In the genomic region with DNA sequence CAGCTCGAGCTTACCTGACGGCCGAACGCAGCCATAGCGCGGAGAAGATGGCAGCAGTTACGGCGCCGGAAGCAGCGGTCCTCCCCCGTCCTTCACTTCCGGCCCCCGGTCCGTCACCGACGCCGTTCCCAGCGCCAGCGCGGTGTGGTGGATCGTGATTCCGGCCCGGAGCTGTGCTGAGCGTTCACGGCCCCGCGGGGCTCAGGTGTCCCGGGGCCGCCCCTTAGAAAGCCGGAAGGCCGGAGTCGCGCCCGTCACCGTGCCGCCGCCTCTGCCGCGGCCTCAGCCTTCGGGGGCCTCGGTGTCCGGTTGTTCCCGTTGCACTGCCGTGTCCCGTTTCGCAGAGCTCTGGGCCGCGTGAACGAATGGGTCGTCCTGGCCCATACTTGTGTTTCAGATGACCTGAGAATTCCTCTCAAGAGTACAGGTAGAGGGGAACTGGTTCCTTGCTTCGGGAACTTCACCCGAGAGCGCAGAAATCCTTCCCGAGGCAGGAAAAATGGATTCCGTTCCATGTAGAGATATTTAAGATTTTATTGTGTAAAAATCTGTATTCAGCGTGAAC, we compare ENCODE assay signal across 8 cellular contexts. TPM values are rescaled to one million over a fixed set of nuclear protein-coding genes. Genes with fewer than 3 reads are reported as not detected.
DNase-seq lines count a peak whose midpoint lies in the region; ATAC-seq and TF ChIP-seq lines count a peak whose summit lies in the region.

A gene with protein sequence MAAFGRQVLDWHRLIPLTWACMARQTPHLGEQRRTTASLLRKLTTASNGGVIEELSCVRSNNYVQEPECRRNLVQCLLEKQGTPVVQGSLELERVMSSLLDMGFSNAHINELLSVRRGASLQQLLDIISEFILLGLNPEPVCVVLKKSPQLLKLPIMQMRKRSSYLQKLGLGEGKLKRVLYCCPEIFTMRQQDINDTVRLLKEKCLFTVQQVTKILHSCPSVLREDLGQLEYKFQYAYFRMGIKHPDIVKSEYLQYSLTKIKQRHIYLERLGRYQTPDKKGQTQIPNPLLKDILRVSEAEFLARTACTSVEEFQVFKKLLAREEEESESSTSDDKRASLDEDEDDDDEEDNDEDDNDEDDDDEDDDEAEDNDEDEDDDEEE (minus strand): TSS at position 49 of the 565 bp plus-strand sequence. CDS start 14 bp downstream, at position 35.

- H3K4me3 Mint-ChIP-seq in nephron, result peak within 1 kb of the TSS; percentile 94 to 98 (median 97)
- H3K4me3 Mint-ChIP-seq in stimulated activated naive CD8-positive, alpha-beta T cell treated with anti-CD3 and anti-CD28 coated beads, Interleukin-15, Interleukin-2, amounts not matched to agents 100 ng/mL and 50 ng/mL, for 24 hours, result peak within 1 kb of the TSS; percentile 89

- peak; percentile 91 for TF ChIP-seq POLR2A in Raji (IDR thresholded peaks at IDR 0.05; ENCODE audit: insufficient read depth, low read depth, low read length)

- TF ChIP-seq CTCF in fibroblast of the aortic adventitia (IDR thresholded peaks at IDR 0.05; ENCODE audit: insufficient read depth, low read length) (no peak), nephron (IDR thresholded peaks at IDR 0.05; ENCODE audit: unreplicated experiment in 3 of 3) (no peak)

- H3K9me3 Mint-ChIP-seq in nephron, result no peaks in the 10 kb centered on the region
- H3K9me3 Mint-ChIP-seq in stimulated activated naive CD8-positive, alpha-beta T cell treated with anti-CD3 and anti-CD28 coated beads, Interleukin-15, Interleukin-2, amounts not matched to agents 100 ng/mL and 50 ng/mL, for 24 hours, result no peaks in the 10 kb centered on the region

- peaks cover 23% of the 10 kb centered on the region for H3K36me3 Mint-ChIP-seq in nephron (ENCODE audit: low read depth)
- H3K36me3 Mint-ChIP-seq in stimulated activated naive CD8-positive, alpha-beta T cell treated with anti-CD3 and anti-CD28 coated beads, Interleukin-15, Interleukin-2, amounts not matched to agents 100 ng/mL and 50 ng/mL, for 24 hours (ENCODE audit: low read depth), result peaks cover 33% of the 10 kb centered on the region

- H3K27me3 Mint-ChIP-seq in nephron (ENCODE audit: low read depth), result no peaks in the 10 kb centered on the region
- no peaks in the 10 kb centered on the region for H3K27me3 Mint-ChIP-seq in stimulated activated naive CD8-positive, alpha-beta T cell treated with anti-CD3 and anti-CD28 coated beads, Interleukin-15, Interleukin-2, amounts not matched to agents 100 ng/mL and 50 ng/mL, for 24 hours

- H3K27ac Mint-ChIP-seq in nephron, result peak within 1 kb of the TSS; percentile 95 to 98 (median 98)
- peak within 1 kb of the TSS; percentile 91 for H3K27ac Mint-ChIP-seq in stimulated activated naive CD8-positive, alpha-beta T cell treated with anti-CD3 and anti-CD28 coated beads, Interleukin-15, Interleukin-2, amounts not matched to agents 100 ng/mL and 50 ng/mL, for 24 hours

- DNase-seq in Daoy (ENCODE audit: low read depth), result peak; percentile 92
- DNase-seq in Kasumi-1 (lab: John Stamatoyannopoulos, UW), result peak; percentile 48 to 51
- peak; percentile 96 for DNase-seq in activated effector memory CD4-positive, alpha-beta T cell treated with anti-CD3 and anti-CD28 coated beads, Interleukin-2, amount 50 U/mL, for 16 hours
- peak; percentile 74 for DNase-seq in fibroblast of the aortic adventitia (ENCODE audit: low read depth)

- peak; percentile 88 for ATAC-seq in GM21825 (IDR thresholded peaks at IDR 0.05; ENCODE audit: unreplicated experiment)

- H3K4me3 ChIP-seq in fibroblast of the aortic adventitia (ENCODE audit: low read depth, low read length), result peak within 1 kb of the TSS; percentile 91

- H3K4me1 Mint-ChIP-seq in nephron, result peaks cover 13% of the 10 kb centered on the region
- peaks cover 61% of the 10 kb centered on the region for H3K4me1 Mint-ChIP-seq in stimulated activated naive CD8-positive, alpha-beta T cell treated with anti-CD3 and anti-CD28 coated beads, Interleukin-15, Interleukin-2, amounts not matched to agents 100 ng/mL and 50 ng/mL, for 24 hours (ENCODE audit: low read depth)

RNA-seq across cellular contexts. Expression of the gene that starts here (rescaled TPM):
- 28.1 and 30.8 TPM in 2 replicates for total RNA-seq in Daoy (2014; rRNA removed; shearing (Covaris generic))
- total RNA-seq in fibroblast of the aortic adventitia (ENCODE audit: low replicate concordance), result 36.5 and 73.4 TPM in 2 replicates

Comparison
In these comparisons a context has a peak if more than half of its experiments do, and no peak if none do; other contexts are left out.
1. Peak in every context shown above with its lines: DNase-seq, ATAC-seq and H3K4me3 ChIP-seq.